1 cellular context compared by ENCODE assay signal in the genomic region with DNA sequence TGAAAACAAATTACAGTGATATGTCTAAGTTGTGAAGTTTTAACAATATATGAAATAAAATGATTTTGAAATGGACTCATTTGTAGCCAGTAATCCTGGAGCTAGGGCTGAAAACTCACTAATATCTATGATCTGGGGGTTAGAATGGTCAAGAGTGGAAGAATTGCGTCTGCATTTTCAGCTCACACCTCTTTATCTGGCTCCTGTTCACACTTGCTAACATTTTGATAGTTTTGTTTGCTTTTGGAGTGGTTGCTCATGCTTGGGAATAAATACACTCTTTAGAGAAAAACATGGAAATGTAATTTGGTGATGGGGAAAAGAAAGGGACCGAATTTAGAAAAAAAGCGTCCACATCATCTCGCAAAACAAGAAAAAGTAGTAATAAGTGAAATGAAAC.
TF ChIP-seq lines count a peak whose summit lies in the region.

No MANE protein-coding gene starts in this region.

TF ChIP-seq in GM12878, 131 proteins besides CTCF, POLR2A, EP300 and RAD21:
- TF ChIP-seq GATAD2B (conservative IDR thresholded peaks at IDR 0.05; ENCODE audit: low read depth) (no peak), MLLT1 (IDR thresholded peaks at IDR 0.05) (peak; percentile 24; the same call in 1 of the 2 replicates)
TF ChIP-seq in GM12878: peak in this region for 1.
